Comparison of ENCODE assay signal across 12 cellular contexts in the genomic region with DNA sequence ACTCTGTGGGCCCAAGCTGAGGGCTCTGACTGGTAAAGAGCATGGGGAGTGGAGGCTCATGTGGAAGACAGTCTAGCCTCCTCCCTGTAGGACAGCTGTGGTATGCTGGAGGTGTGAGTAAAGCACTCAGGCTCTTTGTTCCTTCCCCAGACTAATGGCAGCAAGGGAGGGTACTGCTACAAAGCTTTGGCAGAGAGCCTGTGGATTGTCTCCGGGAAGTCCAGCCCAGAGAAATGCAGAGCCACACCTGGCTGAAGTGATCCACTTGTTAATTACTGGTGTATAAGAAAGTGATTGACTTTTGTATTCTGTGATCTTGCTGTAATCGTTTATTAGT.
DNase-seq lines count a peak whose midpoint lies in the region; ATAC-seq lines count a peak whose summit lies in the region.
"Had no signal": no experiment of that assay in that cellular context is flagged by ENCODE, and none has a peak within 500 bp of the region (broad histone marks: within the 10 kb centered on the region; RNA-seq: fewer than 3 reads in every experiment).

No MANE protein-coding gene starts in this region.

- ATAC-seq in GM19463 (IDR thresholded peaks at IDR 0.05; ENCODE audit: unreplicated experiment): peak; percentile 24
- ATAC-seq in HG02852 (IDR thresholded peaks at IDR 0.05; ENCODE audit: unreplicated experiment): peak; percentile 20
- ATAC-seq: Right ventricle myocardium inferior had no signal

- H4K91ac ChIP-seq in neuronal stem cell (ENCODE audit: low read depth, low read length, poor library complexity): no peak overlapping the region

- no peak overlapping the region for H4K8ac ChIP-seq in neuronal stem cell (ENCODE audit: low read depth, low read length)

- H2BK15ac ChIP-seq in neuronal stem cell (ENCODE audit: low read length): no peak overlapping the region

- peaks cover 0 to 2% of the 10 kb centered on the region in 2 donors for H3K4me1 ChIP-seq in neuronal stem cell (ENCODE audit: control insufficient read depth in 2 of 2, insufficient read depth in 1 of 2, low read depth in 1 of 2, low read length in 2 of 2)
- H3K4me1 ChIP-seq: spleen had no signal

- H3K18ac ChIP-seq in neuronal stem cell (ENCODE audit: low read length): peak overlapping the region; percentile 63

- no peak overlapping the region for H3K4me2 ChIP-seq in neuronal stem cell (ENCODE audit: insufficient read depth, low read length, poor library complexity, severe bottlenecking)

- H3K14ac ChIP-seq in neuronal stem cell (ENCODE audit: low read length): no peak overlapping the region

- peaks cover 0 to 5% of the 10 kb centered on the region in 2 donors for H3K9me3 ChIP-seq in neuronal stem cell (replicated peaks in 1 of 2; ENCODE audit: control insufficient read depth in 2 of 2, insufficient read depth in 1 of 2, low read depth in 1 of 2, low read length in 2 of 2)

- no peak overlapping the region for H2BK12ac ChIP-seq in neuronal stem cell (ENCODE audit: low read length)

- H3K36me3 ChIP-seq in neuronal stem cell (replicated peaks in 1 of 2; ENCODE audit: control insufficient read depth in 2 of 2, insufficient read depth in 2 of 2, low read length in 2 of 2): no peaks in the 10 kb centered on the region
- H3K36me3 ChIP-seq: spleen had no signal

- no peak overlapping the region for H3K4me3 ChIP-seq in neuronal stem cell (ENCODE audit: low read length in 2 of 2)
- H3K4me3 ChIP-seq: spleen had no signal

- no peak overlapping the region for H2AK5ac ChIP-seq in neuronal stem cell (ENCODE audit: low read depth, low read length)

- H2AFZ ChIP-seq in neuronal stem cell (ENCODE audit: low read length): peak overlapping the region; percentile 76

- DNase-seq in LHCN-M2 (ENCODE audit: low read depth) (peak; percentile 1), neuronal stem cell (ENCODE audit: low spot score) (no peak), occipital lobe (lab: John Stamatoyannopoulos, UW) (no peak), NCI-H128 (lab: John Stamatoyannopoulos, UW; ENCODE audit: unreplicated experiment) (no peak), DMS114 treated with DMSO at 0.1 percent for 48 hours (lab: John Stamatoyannopoulos, UW; ENCODE audit: unreplicated experiment) (no peak), mucosa of gallbladder (ENCODE audit: low spot score) (no peak)
- DNase-seq: activated CD4-positive, alpha-beta T cell treated with anti-CD3 and anti-CD28 coated beads, Interleukin-2, amount 50 U/mL, for 48 hours; anterior cingulate cortex; spleen had no signal

- H3K23ac ChIP-seq in neuronal stem cell (ENCODE audit: low read depth, low read length, poor library complexity): no peak overlapping the region

- H3K9ac ChIP-seq in neuronal stem cell (ENCODE audit: low read depth, low read length, poor library complexity): no peak overlapping the region

- H3K27me3 ChIP-seq in neuronal stem cell (ENCODE audit: control insufficient read depth in 3 of 3, insufficient read depth in 3 of 3, low read depth in 1 of 3, low read length in 3 of 3): no peaks in the 10 kb centered on the region
- H3K27me3 ChIP-seq: spleen had no signal

- WGBS in neuronal stem cell (ENCODE audit: extremely low coverage in 2 of 2, insufficient read length in 2 of 2, insufficient replicate concordance in 1 of 2), 2 donors: no CpG with 5 or more reads among the region's 2 CpGs

- H2BK5ac ChIP-seq in neuronal stem cell (ENCODE audit: low read length): no peak overlapping the region

- no peak overlapping the region for H3K4ac ChIP-seq in neuronal stem cell (ENCODE audit: low read length)

- H3K79me1 ChIP-seq in neuronal stem cell (ENCODE audit: low read depth, low read length): no peaks in the 10 kb centered on the region

- no peak overlapping the region for H2BK120ac ChIP-seq in neuronal stem cell (ENCODE audit: low read depth, low read length)

- no peak overlapping the region for H3K27ac ChIP-seq in neuronal stem cell (replicated peaks; ENCODE audit: low read length)
- H3K27ac ChIP-seq: spleen had no signal
